ENCODE assay signal across 24 cellular contexts in genomic region chr1:61247881-61248752, GRCh38.
A peak's percentile ranks its signal among the peaks of the same experiment; 100 is the strongest.
DNase-seq lines count a peak whose midpoint lies in the region; ATAC-seq and TF ChIP-seq lines count a peak whose summit lies in the region.
"Had no signal": no experiment of that assay in that cellular context is flagged by ENCODE, and none has a peak within 500 bp of the region (broad histone marks: within the 10 kb centered on the region; RNA-seq: fewer than 3 reads in every experiment).

No MANE protein-coding gene starts in this region.

- H3F3A ChIP-seq in GM23338 (replicated peaks; ENCODE audit: low read depth), result no peaks in the 10 kb centered on the region
- peaks cover 16% of the 10 kb centered on the region; the same call in 1 of the 2 replicates for H3F3A ChIP-seq in PC-9 (ENCODE audit: insufficient read depth, low read depth)

- H3K4me2 ChIP-seq in GM23338 (peak overlapping the region; percentile 14), PC-9 (no peak overlapping the region)

- peaks cover 6% of the 10 kb centered on the region; the same call in 1 of the 3 replicates for H3K36me3 Mint-ChIP-seq in GM23338 (ENCODE audit: low read depth)
- H3K36me3 Mint-ChIP-seq: immature natural killer cell; stimulated activated effector memory CD8-positive, alpha-beta T cell treated with anti-CD3 and anti-CD28 coated beads, Interleukin-12 subunit alpha, Interleukin-12 subunit beta, amount 100 ng/mL, for 72 hours had no signal

- H3K9me3 ChIP-seq in liver (ENCODE audit: control insufficient read depth in 4 of 4, low read length in 3 of 4) (no peaks in the 10 kb centered on the region), PC-9 (ENCODE audit: insufficient read depth, low read depth) (no peaks in the 10 kb centered on the region)
- H3K9me3 ChIP-seq: ovary, testis had no signal

- no peak for TF ChIP-seq RAD21 in liver (IDR thresholded peaks at IDR 0.05)

- peaks cover 31% of the 10 kb centered on the region for H3K4me1 ChIP-seq in GM23338 (ENCODE audit: insufficient read depth)
- peaks cover 12 to 26% (median 16%) of the 10 kb centered on the region in 4 donors for H3K4me1 ChIP-seq in liver (ENCODE audit: control insufficient read depth in 4 of 4, insufficient read depth in 4 of 4, low read length in 3 of 4)
- H3K4me1 ChIP-seq in PC-9 (replicated peaks; ENCODE audit: insufficient read depth), result peaks cover 4% of the 10 kb centered on the region
- H3K4me1 ChIP-seq: testis had no signal

- no peaks in the 10 kb centered on the region for H3K36me3 ChIP-seq in GM23338 (ENCODE audit: insufficient read depth)
- no peaks in the 10 kb centered on the region for H3K36me3 ChIP-seq in liver (ENCODE audit: control insufficient read depth in 4 of 4, insufficient read depth in 3 of 4, low read depth in 1 of 4, low read length in 3 of 4)
- no peaks in the 10 kb centered on the region for H3K36me3 ChIP-seq in PC-9 (ENCODE audit: low read depth)
- H3K36me3 ChIP-seq: ovary had no signal

- H3K27me3 ChIP-seq in GM23338 (ENCODE audit: insufficient read depth), result no peaks in the 10 kb centered on the region
- no peaks in the 10 kb centered on the region for H3K27me3 ChIP-seq in liver (ENCODE audit: control insufficient read depth in 4 of 4, insufficient read depth in 4 of 4, low read length in 3 of 4)
- H3K27me3 ChIP-seq in PC-9 (ENCODE audit: insufficient read depth, low read depth), result no peaks in the 10 kb centered on the region
- H3K27me3 ChIP-seq: ovary, testis had no signal

- no peak overlapping the region for H3K27ac ChIP-seq in GM23338 (ENCODE audit: low read depth)
- H3K27ac ChIP-seq in liver (ENCODE audit: low read depth in 1 of 2, low read length in 2 of 2), result peak overlapping the region; percentile 29 to 53
- H3K27ac ChIP-seq in PC-9, result no peak overlapping the region
- H3K27ac ChIP-seq: ovary, testis had no signal

- no peak overlapping the region for H2AFZ ChIP-seq in GM23338
- H2AFZ ChIP-seq in PC-9, result no peak overlapping the region

- WGBS in liver, result 46% methylated on average over 6 of the region's 6 CpGs

- CTCF ChIA-PET in PC-9 (lab: Charles Lee), result no interaction called here

- intact Hi-C loops in PC-9 (cut with micrococcal nuclease; ENCODE audit: unreplicated experiment), result no loop called here

- ATAC-seq in GM23338 (peak; percentile 87), HG02852 (IDR thresholded peaks at IDR 0.05; ENCODE audit: unreplicated experiment) (no peak), HG03095 (IDR thresholded peaks at IDR 0.05; ENCODE audit: unreplicated experiment) (no peak)
- ATAC-seq: sciatic nerve had no signal

- H3K79me2 ChIP-seq in GM23338 (replicated peaks; ENCODE audit: insufficient read depth), result no peaks in the 10 kb centered on the region
- H3K79me2 ChIP-seq in PC-9 (ENCODE audit: low read depth), result 0 out of 2 replicates have a peak, but pooled peaks cover 9% of the 10 kb centered on the region

- DNase-seq in GM23338 (ENCODE audit: low spot score) (peak; percentile 52), MV-4-11 (lab: John Stamatoyannopoulos, UW) (peak; percentile 16), choroid plexus epithelial cell (ENCODE audit: low read depth) (peak; percentile 23), PC-9 (no peak)
- DNase-seq: activated CD4-positive, alpha-beta memory T cell treated with anti-CD3 and anti-CD28 coated beads, Interleukin-2, amount 10 ng/mL, durations not matched to agents 7 days and 5 days; activated naive CD4-positive, alpha-beta T cell; activated T-cell treated with anti-CD3 and anti-CD28 coated beads, Interleukin-2, amount 50 U/mL, for 1 hour; aorta; Calu3; effector memory CD4-positive, alpha-beta T cell; head of caudate nucleus; immature natural killer cell; NCI-H1694; ovary; SHP77 treated with DMSO at 0.1 percent for 48 hours; T-helper 2 cell; testis had no signal

- H3K9me3 Mint-ChIP-seq in GM23338, result 0 out of 3 replicates have a peak, but pooled peaks cover 3% of the 10 kb centered on the region
- H3K9me3 Mint-ChIP-seq: activated CD4-positive, alpha-beta memory T cell treated with anti-CD3 and anti-CD28 coated beads, Interleukin-2, amount 10 ng/mL, durations not matched to agents 7 days and 5 days; immature natural killer cell; stimulated activated effector memory CD8-positive, alpha-beta T cell treated with anti-CD3 and anti-CD28 coated beads, Interleukin-12 subunit alpha, Interleukin-12 subunit beta, amount 100 ng/mL, for 72 hours had no signal

- H3K4me1 Mint-ChIP-seq in GM23338, result peaks cover 45% of the 10 kb centered on the region
- H3K4me1 Mint-ChIP-seq: activated CD4-positive, alpha-beta memory T cell treated with anti-CD3 and anti-CD28 coated beads, Interleukin-2, amount 10 ng/mL, durations not matched to agents 7 days and 5 days; B cell had no signal

- H3K9me2 ChIP-seq in GM23338 (ENCODE audit: insufficient read depth) (no peaks in the 10 kb centered on the region; the same call in 1 of the 2 replicates), PC-9 (ENCODE audit: insufficient read depth) (no peaks in the 10 kb centered on the region)

- BruUV-seq in PC-9 (replicated peaks; lab: Mats Ljungman, UMichigan), result no TSS peak

- H3K4me3 ChIP-seq in GM23338 (no peak overlapping the region), choroid plexus epithelial cell (ENCODE audit: low read depth, low read length) (no peak overlapping the region), liver (ENCODE audit: low read depth in 1 of 3, low read length in 3 of 3) (no peak overlapping the region), PC-9 (no peak overlapping the region)
- H3K4me3 ChIP-seq: lung, ovary, testis had no signal

- peak overlapping the region; percentile 62 for H3K27ac Mint-ChIP-seq in GM23338
- H3K27ac Mint-ChIP-seq: activated CD4-positive, alpha-beta memory T cell treated with anti-CD3 and anti-CD28 coated beads, Interleukin-2, amount 10 ng/mL, durations not matched to agents 7 days and 5 days; B cell; immature natural killer cell; stimulated activated effector memory CD8-positive, alpha-beta T cell treated with anti-CD3 and anti-CD28 coated beads, Interleukin-12 subunit alpha, Interleukin-12 subunit beta, amount 100 ng/mL, for 72 hours had no signal

- H3K4me3 Mint-ChIP-seq in GM23338, result no peak overlapping the region
- H3K4me3 Mint-ChIP-seq: activated CD4-positive, alpha-beta memory T cell treated with anti-CD3 and anti-CD28 coated beads, Interleukin-2, amount 10 ng/mL, durations not matched to agents 7 days and 5 days; B cell; immature natural killer cell; stimulated activated effector memory CD8-positive, alpha-beta T cell treated with anti-CD3 and anti-CD28 coated beads, Interleukin-12 subunit alpha, Interleukin-12 subunit beta, amount 100 ng/mL, for 72 hours had no signal

- H3K9ac ChIP-seq in liver (ENCODE audit: low read depth in 1 of 2, low read length in 2 of 2), result no peak overlapping the region

- H3K27me3 Mint-ChIP-seq in GM23338 (ENCODE audit: insufficient read depth, low read depth, poor library complexity), result no peaks in the 10 kb centered on the region
- H3K27me3 Mint-ChIP-seq: activated CD4-positive, alpha-beta memory T cell treated with anti-CD3 and anti-CD28 coated beads, Interleukin-2, amount 10 ng/mL, durations not matched to agents 7 days and 5 days had no signal

- no peaks in the 10 kb centered on the region for H4K20me1 ChIP-seq in GM23338 (replicated peaks; ENCODE audit: insufficient read depth)
- no peaks in the 10 kb centered on the region for H4K20me1 ChIP-seq in PC-9 (ENCODE audit: insufficient read depth)

- no peak for TF ChIP-seq CTCF in GM23338 (conservative IDR thresholded peaks at IDR 0.05; ENCODE audit: low read depth in 2 of 2)
- no peak for TF ChIP-seq CTCF in choroid plexus epithelial cell (conservative IDR thresholded peaks at IDR 0.05; ENCODE audit: low read depth, low read length)
- no peak for TF ChIP-seq CTCF in liver (IDR thresholded peaks at IDR 0.05; ENCODE audit: low read depth, low read length, missing input control)
- no peak for TF ChIP-seq CTCF in PC-9 (conservative IDR thresholded peaks at IDR 0.05)

- POLR2A ChIA-PET in PC-9 (lab: Charles Lee; ENCODE audit: unreplicated experiment), result no interaction called here

TF ChIP-seq in GM23338, 12 proteins besides CTCF, POLR2A, EP300 and RAD21:
- TF ChIP-seq ZNF331 (CRISPR knock-in tag; IDR thresholded peaks at IDR 0.05; ENCODE audit: low read depth) (no peak), NANOG (IDR thresholded peaks at IDR 0.05; ENCODE audit: borderline replicate concordance) (peak; percentile 21; the same call in 1 of the 2 replicates)

TF ChIP-seq in liver, 16 proteins besides CTCF, POLR2A, EP300 and RAD21:
- TF ChIP-seq RXRA (IDR thresholded peaks at IDR 0.05) (no peak), HNF4A (conservative IDR thresholded peaks at IDR 0.05) (no peak), JUND (IDR thresholded peaks at IDR 0.05) (no peak), GABPA (IDR thresholded peaks at IDR 0.05 in 1 of 2, conservative IDR thresholded peaks at IDR 0.05 in 1 of 2) (no peak), NR2F2 (IDR thresholded peaks at IDR 0.05) (no peak), YY1 (IDR thresholded peaks at IDR 0.05) (no peak), HNF4G (IDR thresholded peaks at IDR 0.05) (no peak)
TF ChIP-seq in liver: peak in this region for 0.

Comparison
In these comparisons a context has a peak if more than half of its experiments do, and no peak if none do; other contexts are left out.
1. DNase-seq: peak in GM23338 (single experiment), MV-4-11 (single experiment) and choroid plexus epithelial cell (single experiment); none in PC-9 (0 of 2).
2. H3K27ac ChIP-seq: peak in liver (2 of 2); none in GM23338 (single experiment) and PC-9 (single experiment).